1 cellular context compared by ENCODE assay signal in the genomic region with DNA sequence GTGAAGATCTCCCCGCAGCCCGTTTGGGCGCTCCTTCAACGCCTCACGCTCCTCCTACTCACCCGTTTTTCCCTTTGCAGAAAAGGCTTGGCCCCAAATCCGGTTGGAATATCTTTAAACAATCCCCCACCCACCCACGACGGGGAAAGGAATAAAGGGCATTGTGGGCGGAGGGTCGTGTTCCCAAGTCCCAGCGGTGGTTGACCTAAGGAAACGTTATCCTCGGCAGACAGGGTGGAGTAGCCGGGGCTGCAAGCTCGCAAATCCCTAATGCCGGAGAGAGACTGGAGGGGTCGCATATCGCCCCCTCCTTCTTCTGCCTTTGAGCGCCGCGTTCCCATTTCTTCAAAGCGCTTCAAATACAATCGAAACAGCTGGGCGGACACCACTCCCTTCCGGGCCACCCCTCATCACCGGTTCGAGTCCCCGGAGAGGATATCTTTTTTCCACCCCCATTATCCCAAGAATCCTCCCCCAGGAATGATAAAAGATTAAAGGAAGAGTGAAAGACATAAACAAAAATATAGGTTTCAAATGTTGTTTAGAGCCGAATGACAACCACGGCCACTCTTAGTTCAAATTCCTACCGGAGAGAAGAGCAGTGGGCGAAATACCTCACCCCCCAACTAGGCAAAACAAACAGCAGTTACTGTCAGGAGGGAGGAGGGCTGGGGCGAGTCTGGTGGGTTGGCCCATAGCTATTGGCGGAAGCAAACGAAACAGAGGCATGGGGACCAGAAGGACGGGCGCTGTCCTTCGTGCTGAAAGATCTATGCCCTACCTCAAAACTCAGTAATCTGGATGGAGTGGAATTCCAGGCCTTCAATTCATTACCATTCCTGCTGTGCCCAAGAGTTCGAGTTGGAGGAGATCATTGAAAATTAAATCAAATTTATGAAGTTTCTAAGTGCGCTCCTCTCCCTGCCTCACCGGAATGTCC.
A peak's percentile ranks its signal among the peaks of the same experiment; 100 is the strongest.
TF ChIP-seq lines count a peak whose summit lies in the region.

No MANE protein-coding gene starts in this region.

TF ChIP-seq in K562, 482 proteins besides CTCF, POLR2A, EP300 and RAD21 (continued from another document and continues in another):
- TF ChIP-seq, protein P1, sequence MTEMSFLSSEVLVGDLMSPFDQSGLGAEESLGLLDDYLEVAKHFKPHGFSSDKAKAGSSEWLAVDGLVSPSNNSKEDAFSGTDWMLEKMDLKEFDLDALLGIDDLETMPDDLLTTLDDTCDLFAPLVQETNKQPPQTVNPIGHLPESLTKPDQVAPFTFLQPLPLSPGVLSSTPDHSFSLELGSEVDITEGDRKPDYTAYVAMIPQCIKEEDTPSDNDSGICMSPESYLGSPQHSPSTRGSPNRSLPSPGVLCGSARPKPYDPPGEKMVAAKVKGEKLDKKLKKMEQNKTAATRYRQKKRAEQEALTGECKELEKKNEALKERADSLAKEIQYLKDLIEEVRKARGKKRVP (CRISPR knock-in tag; IDR thresholded peaks at IDR 0.05), result no peak
- TF ChIP-seq MYBL2 (IDR thresholded peaks at IDR 0.05; ENCODE audit: low read depth), result no peak
- TF ChIP-seq MYBL2 (CRISPR knock-in tag; IDR thresholded peaks at IDR 0.05; ENCODE audit: borderline replicate concordance), result no peak
- TF ChIP-seq, protein P2, sequence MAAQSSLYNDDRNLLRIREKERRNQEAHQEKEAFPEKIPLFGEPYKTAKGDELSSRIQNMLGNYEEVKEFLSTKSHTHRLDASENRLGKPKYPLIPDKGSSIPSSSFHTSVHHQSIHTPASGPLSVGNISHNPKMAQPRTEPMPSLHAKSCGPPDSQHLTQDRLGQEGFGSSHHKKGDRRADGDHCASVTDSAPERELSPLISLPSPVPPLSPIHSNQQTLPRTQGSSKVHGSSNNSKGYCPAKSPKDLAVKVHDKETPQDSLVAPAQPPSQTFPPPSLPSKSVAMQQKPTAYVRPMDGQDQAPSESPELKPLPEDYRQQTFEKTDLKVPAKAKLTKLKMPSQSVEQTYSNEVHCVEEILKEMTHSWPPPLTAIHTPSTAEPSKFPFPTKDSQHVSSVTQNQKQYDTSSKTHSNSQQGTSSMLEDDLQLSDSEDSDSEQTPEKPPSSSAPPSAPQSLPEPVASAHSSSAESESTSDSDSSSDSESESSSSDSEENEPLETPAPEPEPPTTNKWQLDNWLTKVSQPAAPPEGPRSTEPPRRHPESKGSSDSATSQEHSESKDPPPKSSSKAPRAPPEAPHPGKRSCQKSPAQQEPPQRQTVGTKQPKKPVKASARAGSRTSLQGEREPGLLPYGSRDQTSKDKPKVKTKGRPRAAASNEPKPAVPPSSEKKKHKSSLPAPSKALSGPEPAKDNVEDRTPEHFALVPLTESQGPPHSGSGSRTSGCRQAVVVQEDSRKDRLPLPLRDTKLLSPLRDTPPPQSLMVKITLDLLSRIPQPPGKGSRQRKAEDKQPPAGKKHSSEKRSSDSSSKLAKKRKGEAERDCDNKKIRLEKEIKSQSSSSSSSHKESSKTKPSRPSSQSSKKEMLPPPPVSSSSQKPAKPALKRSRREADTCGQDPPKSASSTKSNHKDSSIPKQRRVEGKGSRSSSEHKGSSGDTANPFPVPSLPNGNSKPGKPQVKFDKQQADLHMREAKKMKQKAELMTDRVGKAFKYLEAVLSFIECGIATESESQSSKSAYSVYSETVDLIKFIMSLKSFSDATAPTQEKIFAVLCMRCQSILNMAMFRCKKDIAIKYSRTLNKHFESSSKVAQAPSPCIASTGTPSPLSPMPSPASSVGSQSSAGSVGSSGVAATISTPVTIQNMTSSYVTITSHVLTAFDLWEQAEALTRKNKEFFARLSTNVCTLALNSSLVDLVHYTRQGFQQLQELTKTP (IDR thresholded peaks at IDR 0.05; ENCODE audit: low read depth in 1 of 2, partially characterized antibody in 2 of 2), result peak in 1 of 2 experiments; percentile 58
- TF ChIP-seq CREM (IDR thresholded peaks at IDR 0.05; ENCODE audit: low read depth), result peak; percentile 15; the same call in 1 of the 2 replicates
- TF ChIP-seq SRSF3 (IDR thresholded peaks at IDR 0.05; ENCODE audit: insufficient read depth, low read length), result no peak
- no peak for TF ChIP-seq ZBTB7A (IDR thresholded peaks at IDR 0.05; ENCODE audit: borderline replicate concordance, control insufficient read depth, low read depth, low read length)
- TF ChIP-seq EHMT2 (IDR thresholded peaks at IDR 0.05), result peak; percentile 97
- TF ChIP-seq MYNN (IDR thresholded peaks at IDR 0.05), result no peak
- no peak for TF ChIP-seq MYNN (CRISPR knock-in tag; IDR thresholded peaks at IDR 0.05)
- TF ChIP-seq, protein P3, sequence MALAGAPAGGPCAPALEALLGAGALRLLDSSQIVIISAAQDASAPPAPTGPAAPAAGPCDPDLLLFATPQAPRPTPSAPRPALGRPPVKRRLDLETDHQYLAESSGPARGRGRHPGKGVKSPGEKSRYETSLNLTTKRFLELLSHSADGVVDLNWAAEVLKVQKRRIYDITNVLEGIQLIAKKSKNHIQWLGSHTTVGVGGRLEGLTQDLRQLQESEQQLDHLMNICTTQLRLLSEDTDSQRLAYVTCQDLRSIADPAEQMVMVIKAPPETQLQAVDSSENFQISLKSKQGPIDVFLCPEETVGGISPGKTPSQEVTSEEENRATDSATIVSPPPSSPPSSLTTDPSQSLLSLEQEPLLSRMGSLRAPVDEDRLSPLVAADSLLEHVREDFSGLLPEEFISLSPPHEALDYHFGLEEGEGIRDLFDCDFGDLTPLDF (CRISPR knock-in tag; IDR thresholded peaks at IDR 0.05), result no peak
- no peak for TF ChIP-seq BHLHE40 (IDR thresholded peaks at IDR 0.05; ENCODE audit: low read length)
- no peak for TF ChIP-seq SNRNP70 (optimal IDR thresholded peaks at IDR 0.05; ENCODE audit: low read depth, low read length)
- no peak for TF ChIP-seq FOSL1 (tag; conservative IDR thresholded peaks at IDR 0.05)
- TF ChIP-seq RUNX1 (IDR thresholded peaks at IDR 0.05; ENCODE audit: low read depth), result no peak
- TF ChIP-seq, protein P4, sequence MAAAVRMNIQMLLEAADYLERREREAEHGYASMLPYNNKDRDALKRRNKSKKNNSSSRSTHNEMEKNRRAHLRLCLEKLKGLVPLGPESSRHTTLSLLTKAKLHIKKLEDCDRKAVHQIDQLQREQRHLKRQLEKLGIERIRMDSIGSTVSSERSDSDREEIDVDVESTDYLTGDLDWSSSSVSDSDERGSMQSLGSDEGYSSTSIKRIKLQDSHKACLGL (CRISPR knock-in tag; IDR thresholded peaks at IDR 0.05; ENCODE audit: borderline replicate concordance, poor library complexity, severe bottlenecking), result no peak
- TF ChIP-seq ZNF12 (CRISPR knock-in tag; IDR thresholded peaks at IDR 0.05), result no peak
- TF ChIP-seq, protein P5, sequence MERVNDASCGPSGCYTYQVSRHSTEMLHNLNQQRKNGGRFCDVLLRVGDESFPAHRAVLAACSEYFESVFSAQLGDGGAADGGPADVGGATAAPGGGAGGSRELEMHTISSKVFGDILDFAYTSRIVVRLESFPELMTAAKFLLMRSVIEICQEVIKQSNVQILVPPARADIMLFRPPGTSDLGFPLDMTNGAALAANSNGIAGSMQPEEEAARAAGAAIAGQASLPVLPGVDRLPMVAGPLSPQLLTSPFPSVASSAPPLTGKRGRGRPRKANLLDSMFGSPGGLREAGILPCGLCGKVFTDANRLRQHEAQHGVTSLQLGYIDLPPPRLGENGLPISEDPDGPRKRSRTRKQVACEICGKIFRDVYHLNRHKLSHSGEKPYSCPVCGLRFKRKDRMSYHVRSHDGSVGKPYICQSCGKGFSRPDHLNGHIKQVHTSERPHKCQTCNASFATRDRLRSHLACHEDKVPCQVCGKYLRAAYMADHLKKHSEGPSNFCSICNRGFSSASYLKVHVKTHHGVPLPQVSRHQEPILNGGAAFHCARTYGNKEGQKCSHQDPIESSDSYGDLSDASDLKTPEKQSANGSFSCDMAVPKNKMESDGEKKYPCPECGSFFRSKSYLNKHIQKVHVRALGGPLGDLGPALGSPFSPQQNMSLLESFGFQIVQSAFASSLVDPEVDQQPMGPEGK (CRISPR knock-in tag; IDR thresholded peaks at IDR 0.05; ENCODE audit: borderline replicate concordance), result no peak
- TF ChIP-seq ZNF224 (CRISPR knock-in tag; IDR thresholded peaks at IDR 0.05), result no peak
- TF ChIP-seq SREBF1 (IDR thresholded peaks at IDR 0.05; ENCODE audit: borderline replicate concordance, low read depth, low read length), result no peak
- TF ChIP-seq ELF1 (tag; IDR thresholded peaks at IDR 0.05), result no peak
- no peak for TF ChIP-seq POLR2AphosphoS5 (IDR thresholded peaks at IDR 0.05; ENCODE audit: control insufficient read depth, insufficient read depth, low read depth, low read length)
- TF ChIP-seq, protein P6, sequence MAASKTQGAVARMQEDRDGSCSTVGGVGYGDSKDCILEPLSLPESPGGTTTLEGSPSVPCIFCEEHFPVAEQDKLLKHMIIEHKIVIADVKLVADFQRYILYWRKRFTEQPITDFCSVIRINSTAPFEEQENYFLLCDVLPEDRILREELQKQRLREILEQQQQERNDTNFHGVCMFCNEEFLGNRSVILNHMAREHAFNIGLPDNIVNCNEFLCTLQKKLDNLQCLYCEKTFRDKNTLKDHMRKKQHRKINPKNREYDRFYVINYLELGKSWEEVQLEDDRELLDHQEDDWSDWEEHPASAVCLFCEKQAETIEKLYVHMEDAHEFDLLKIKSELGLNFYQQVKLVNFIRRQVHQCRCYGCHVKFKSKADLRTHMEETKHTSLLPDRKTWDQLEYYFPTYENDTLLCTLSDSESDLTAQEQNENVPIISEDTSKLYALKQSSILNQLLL (CRISPR knock-in tag; IDR thresholded peaks at IDR 0.05; ENCODE audit: borderline replicate concordance), result no peak
- no peak for TF ChIP-seq FOS (IDR thresholded peaks at IDR 0.05; ENCODE audit: extremely low read depth, insufficient read length)
- no peak for TF ChIP-seq CBFA2T2 (conservative IDR thresholded peaks at IDR 0.05)
- TF ChIP-seq, protein P7, sequence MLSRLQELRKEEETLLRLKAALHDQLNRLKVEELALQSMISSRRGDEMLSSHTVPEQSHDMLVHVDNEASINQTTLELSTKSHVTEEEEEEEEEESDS (CRISPR knock-in tag; IDR thresholded peaks at IDR 0.05), result no peak
- TF ChIP-seq ZNF263 (CRISPR knock-in tag; IDR thresholded peaks at IDR 0.05; ENCODE audit: borderline replicate concordance), result no peak
- TF ChIP-seq, protein P8, sequence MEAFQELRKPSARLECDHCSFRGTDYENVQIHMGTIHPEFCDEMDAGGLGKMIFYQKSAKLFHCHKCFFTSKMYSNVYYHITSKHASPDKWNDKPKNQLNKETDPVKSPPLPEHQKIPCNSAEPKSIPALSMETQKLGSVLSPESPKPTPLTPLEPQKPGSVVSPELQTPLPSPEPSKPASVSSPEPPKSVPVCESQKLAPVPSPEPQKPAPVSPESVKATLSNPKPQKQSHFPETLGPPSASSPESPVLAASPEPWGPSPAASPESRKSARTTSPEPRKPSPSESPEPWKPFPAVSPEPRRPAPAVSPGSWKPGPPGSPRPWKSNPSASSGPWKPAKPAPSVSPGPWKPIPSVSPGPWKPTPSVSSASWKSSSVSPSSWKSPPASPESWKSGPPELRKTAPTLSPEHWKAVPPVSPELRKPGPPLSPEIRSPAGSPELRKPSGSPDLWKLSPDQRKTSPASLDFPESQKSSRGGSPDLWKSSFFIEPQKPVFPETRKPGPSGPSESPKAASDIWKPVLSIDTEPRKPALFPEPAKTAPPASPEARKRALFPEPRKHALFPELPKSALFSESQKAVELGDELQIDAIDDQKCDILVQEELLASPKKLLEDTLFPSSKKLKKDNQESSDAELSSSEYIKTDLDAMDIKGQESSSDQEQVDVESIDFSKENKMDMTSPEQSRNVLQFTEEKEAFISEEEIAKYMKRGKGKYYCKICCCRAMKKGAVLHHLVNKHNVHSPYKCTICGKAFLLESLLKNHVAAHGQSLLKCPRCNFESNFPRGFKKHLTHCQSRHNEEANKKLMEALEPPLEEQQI (IDR thresholded peaks at IDR 0.05), result 0 out of 2 replicates have a peak, but pooled peaks have one; percentile 55
- TF ChIP-seq, protein P9, sequence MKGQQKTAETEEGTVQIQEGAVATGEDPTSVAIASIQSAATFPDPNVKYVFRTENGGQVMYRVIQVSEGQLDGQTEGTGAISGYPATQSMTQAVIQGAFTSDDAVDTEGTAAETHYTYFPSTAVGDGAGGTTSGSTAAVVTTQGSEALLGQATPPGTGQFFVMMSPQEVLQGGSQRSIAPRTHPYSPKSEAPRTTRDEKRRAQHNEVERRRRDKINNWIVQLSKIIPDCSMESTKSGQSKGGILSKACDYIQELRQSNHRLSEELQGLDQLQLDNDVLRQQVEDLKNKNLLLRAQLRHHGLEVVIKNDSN (CRISPR knock-in tag; IDR thresholded peaks at IDR 0.05), result no peak
- no peak for TF ChIP-seq ZNF311 (CRISPR knock-in tag; IDR thresholded peaks at IDR 0.05)
- no peak for TF ChIP-seq EWSR1 (IDR thresholded peaks at IDR 0.05; ENCODE audit: borderline replicate concordance, low read depth, partially characterized antibody)
- TF ChIP-seq, protein P10, sequence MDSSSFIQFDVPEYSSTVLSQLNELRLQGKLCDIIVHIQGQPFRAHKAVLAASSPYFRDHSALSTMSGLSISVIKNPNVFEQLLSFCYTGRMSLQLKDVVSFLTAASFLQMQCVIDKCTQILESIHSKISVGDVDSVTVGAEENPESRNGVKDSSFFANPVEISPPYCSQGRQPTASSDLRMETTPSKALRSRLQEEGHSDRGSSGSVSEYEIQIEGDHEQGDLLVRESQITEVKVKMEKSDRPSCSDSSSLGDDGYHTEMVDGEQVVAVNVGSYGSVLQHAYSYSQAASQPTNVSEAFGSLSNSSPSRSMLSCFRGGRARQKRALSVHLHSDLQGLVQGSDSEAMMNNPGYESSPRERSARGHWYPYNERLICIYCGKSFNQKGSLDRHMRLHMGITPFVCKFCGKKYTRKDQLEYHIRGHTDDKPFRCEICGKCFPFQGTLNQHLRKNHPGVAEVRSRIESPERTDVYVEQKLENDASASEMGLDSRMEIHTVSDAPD (CRISPR knock-in tag; IDR thresholded peaks at IDR 0.05), result no peak
- no peak for TF ChIP-seq PHF20 (IDR thresholded peaks at IDR 0.05; ENCODE audit: partially characterized antibody)
- TF ChIP-seq ZNF197 (CRISPR knock-in tag; IDR thresholded peaks at IDR 0.05; ENCODE audit: low read depth), result no peak
- TF ChIP-seq ERF (CRISPR knock-in tag; IDR thresholded peaks at IDR 0.05), result no peak
- peak; percentile 63; the same call in 1 of the 2 replicates for TF ChIP-seq PRMT5 (CRISPR knock-in tag; IDR thresholded peaks at IDR 0.05)
- no peak for TF ChIP-seq SMAD2 (IDR thresholded peaks at IDR 0.05; ENCODE audit: low read depth, low read length)
- TF ChIP-seq ZNF134 (CRISPR knock-in tag; conservative IDR thresholded peaks at IDR 0.05), result no peak
- no peak for TF ChIP-seq POLR2G (IDR thresholded peaks at IDR 0.05; ENCODE audit: low read depth, low read length)
- TF ChIP-seq POU5F1 (IDR thresholded peaks at IDR 0.05; ENCODE audit: borderline replicate concordance, low read depth, low read length, partially characterized antibody), result no peak
- TF ChIP-seq, protein P11, sequence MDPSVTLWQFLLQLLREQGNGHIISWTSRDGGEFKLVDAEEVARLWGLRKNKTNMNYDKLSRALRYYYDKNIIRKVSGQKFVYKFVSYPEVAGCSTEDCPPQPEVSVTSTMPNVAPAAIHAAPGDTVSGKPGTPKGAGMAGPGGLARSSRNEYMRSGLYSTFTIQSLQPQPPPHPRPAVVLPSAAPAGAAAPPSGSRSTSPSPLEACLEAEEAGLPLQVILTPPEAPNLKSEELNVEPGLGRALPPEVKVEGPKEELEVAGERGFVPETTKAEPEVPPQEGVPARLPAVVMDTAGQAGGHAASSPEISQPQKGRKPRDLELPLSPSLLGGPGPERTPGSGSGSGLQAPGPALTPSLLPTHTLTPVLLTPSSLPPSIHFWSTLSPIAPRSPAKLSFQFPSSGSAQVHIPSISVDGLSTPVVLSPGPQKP (CRISPR knock-in tag; IDR thresholded peaks at IDR 0.05), result no peak
- no peak for TF ChIP-seq BRD4 (IDR thresholded peaks at IDR 0.05)
- no peak for TF ChIP-seq MXI1 (IDR thresholded peaks at IDR 0.05; ENCODE audit: low read depth, low read length)
- TF ChIP-seq FOXJ2 (tag; IDR thresholded peaks at IDR 0.05), result no peak
- peak in 1 of 2 experiments; percentile 23; a peak in 1 of 4 replicates for TF ChIP-seq TEAD1 (CRISPR knock-in tag; IDR thresholded peaks at IDR 0.05)
